ENCODE assay signal across 35 cellular contexts in genomic region chr3:127573401-127573800, GRCh38.
"Had no signal": no experiment of that assay in that cellular context is flagged by ENCODE, and none has a peak within 500 bp of the region (broad histone marks: within the 10 kb centered on the region; RNA-seq: fewer than 3 reads in every experiment).

No MANE protein-coding gene starts in this region.

- H3K4me2 ChIP-seq: KMS-11 had no signal

- DNase-seq: Karpas-422, Kasumi-1, KBM-7, KG1, MG63, MM.1S, MV-4-11, NCI-H1048, NCI-H1092, NCI-H1092 treated with DMSO at 0.1 percent for 48 hours, NCI-H1105, NCI-H1417, NCI-H1417 treated with DMSO at 0.1 percent for 48 hours, NCI-H1436, NCI-H1436 treated with DMSO at 0.1 percent for 48 hours, NCI-H146, NCI-H1694, NCI-H1694 treated with DMSO at 0.1 percent for 48 hours, NCI-H187, NCI-H187 treated with DMSO at 0.1 percent for 48 hours, NCI-H1930, NCI-H2029, NCI-H2029 treated with DMSO at 0.1 percent for 48 hours, NCI-H2081, NCI-H2081 treated with DMSO at 0.1 percent for 48 hours, NCI-H2107, NCI-H2171, NCI-H2171 treated with DMSO at 0.1 percent for 48 hours, NCI-H2227 treated with DMSO at 0.1 percent for 48 hours, NCI-H226, NCI-H345, NCI-H446, NCI-H446 treated with DMSO at 0.1 percent for 48 hours, NCI-H510A had no signal

- H3K27me3 ChIP-seq: MG63 had no signal

- H3K9me3 ChIP-seq: MG63 had no signal

- H3K27ac ChIP-seq: KMS-11 had no signal

- H3K4me3 ChIP-seq: MG63 had no signal

- H3K9ac ChIP-seq: KMS-11 had no signal
